ENCODE assay signal across 8 cellular contexts in the genomic region with DNA sequence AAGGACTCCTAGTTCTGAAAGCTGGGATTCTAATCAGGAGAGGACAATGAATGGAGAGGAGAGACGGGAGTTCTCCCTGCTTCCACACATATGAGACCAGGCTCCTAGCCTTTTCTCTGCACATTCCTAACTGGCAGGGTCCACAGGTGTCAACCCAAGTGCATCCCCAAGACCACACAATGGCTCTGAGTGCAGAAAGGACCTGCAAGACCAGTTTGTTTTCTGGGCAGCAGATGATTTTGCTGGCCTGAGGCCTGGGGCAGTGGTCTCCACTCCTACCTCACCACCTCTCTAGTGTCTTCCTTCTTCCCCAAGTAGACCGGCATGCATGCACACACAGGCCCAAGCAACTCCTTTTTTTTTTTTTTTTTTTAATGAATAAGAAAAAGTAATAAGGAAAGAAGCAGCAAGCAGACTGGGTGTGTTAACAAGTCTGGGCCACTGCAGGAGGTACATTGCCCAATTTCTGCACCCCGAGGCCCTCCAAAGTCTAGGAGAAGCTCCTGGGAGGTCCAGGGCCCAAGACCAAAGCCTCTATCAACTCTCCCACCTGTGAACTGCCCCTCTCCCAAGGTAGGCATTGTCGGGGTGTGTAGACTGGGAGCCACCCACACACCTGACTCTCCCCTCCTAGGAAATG. TPM values are rescaled to one million over a fixed set of nuclear protein-coding genes. Genes with fewer than 3 reads are reported as not detected.
DNase-seq lines count a peak whose midpoint lies in the region.

No MANE protein-coding gene starts in this region.

- peaks cover 6% of the 10 kb centered on the region; the same call in 1 of the 2 replicates for H3K9me3 ChIP-seq in HUES48 (ENCODE audit: control insufficient read depth, insufficient read depth, low read length)
- H3K9me3 ChIP-seq in iPS DF 6.9 (ENCODE audit: control insufficient read depth, insufficient read depth, low read length): no peaks in the 10 kb centered on the region

- peaks cover 26% of the 10 kb centered on the region for H3K27me3 Mint-ChIP-seq in activated T-helper 2 cell treated with anti-CD3 and anti-CD28 coated beads, Interferon-gamma antibody, Interleukin-2, Interleukin-4, amounts not matched to agents 10 μg/mL and 5 μg/mL and 100 μg/mL, durations not matched to agents 14 hours and 24 hours and 36 hours (ENCODE audit: low read depth)

- no CpG with 5 or more reads among the region's 4 CpGs for WGBS in iPS DF 6.9 (ENCODE audit: insufficient coverage, insufficient read length)

- H3K4me3 Mint-ChIP-seq in activated T-helper 2 cell treated with anti-CD3 and anti-CD28 coated beads, Interferon-gamma antibody, Interleukin-2, Interleukin-4, amounts not matched to agents 10 μg/mL and 5 μg/mL and 100 μg/mL, durations not matched to agents 14 hours and 24 hours and 36 hours (ENCODE audit: low read depth): peak overlapping the region; percentile 80

- no peak overlapping the region; the same call in 1 of the 2 replicates for H3K9ac ChIP-seq in HUES48 (ENCODE audit: low read depth, low read length)

- intact Hi-C loops in activated T-helper 2 cell treated with anti-CD3 and anti-CD28 coated beads, Interferon-gamma antibody, Interleukin-2, Interleukin-4, amounts not matched to agents 10 μg/mL and 5 μg/mL and 100 μg/mL, durations not matched to agents 14 hours and 24 hours and 36 hours (cut with micrococcal nuclease): loop anchor here (1.0 to 10.0 kb wide), 4 partner anchors 12 to 547 kb away; no protein-coding TSS in a partner anchor

- H3K4me1 Mint-ChIP-seq in activated T-helper 2 cell treated with anti-CD3 and anti-CD28 coated beads, Interferon-gamma antibody, Interleukin-2, Interleukin-4, amounts not matched to agents 10 μg/mL and 5 μg/mL and 100 μg/mL, durations not matched to agents 14 hours and 24 hours and 36 hours (ENCODE audit: low read depth): peaks cover 24% of the 10 kb centered on the region

- peaks cover 12% of the 10 kb centered on the region for H3K36me3 Mint-ChIP-seq in activated T-helper 2 cell treated with anti-CD3 and anti-CD28 coated beads, Interferon-gamma antibody, Interleukin-2, Interleukin-4, amounts not matched to agents 10 μg/mL and 5 μg/mL and 100 μg/mL, durations not matched to agents 14 hours and 24 hours and 36 hours (ENCODE audit: low read depth)

- H3K36me3 ChIP-seq in HUES48 (ENCODE audit: control insufficient read depth, insufficient read depth, low read length): peaks cover 6% of the 10 kb centered on the region; the same call in 1 of the 2 replicates
- H3K36me3 ChIP-seq in iPS DF 6.9 (ENCODE audit: control insufficient read depth, insufficient read depth, low read length): no peaks in the 10 kb centered on the region

- peaks cover 35% of the 10 kb centered on the region for H3K4me1 ChIP-seq in HUES48 (ENCODE audit: control insufficient read depth, insufficient read depth, low read length)
- peaks cover 9% of the 10 kb centered on the region for H3K4me1 ChIP-seq in iPS DF 6.9 (ENCODE audit: control insufficient read depth, insufficient read depth, low read length)

- H3K27me3 ChIP-seq in HUES48 (ENCODE audit: control insufficient read depth, insufficient read depth, low read length) (no peaks in the 10 kb centered on the region), iPS DF 6.9 (ENCODE audit: control insufficient read depth, insufficient read depth, low read length) (no peaks in the 10 kb centered on the region)

- peaks cover 13% of the 10 kb centered on the region for H3K9me3 Mint-ChIP-seq in activated T-helper 2 cell treated with anti-CD3 and anti-CD28 coated beads, Interferon-gamma antibody, Interleukin-2, Interleukin-4, amounts not matched to agents 10 μg/mL and 5 μg/mL and 100 μg/mL, durations not matched to agents 14 hours and 24 hours and 36 hours

- DNase-seq in activated T-helper 2 cell treated with anti-CD3 and anti-CD28 coated beads, Interferon-gamma antibody, Interleukin-2, Interleukin-4, amounts not matched to agents 10 μg/mL and 5 μg/mL and 100 μg/mL, durations not matched to agents 14 hours and 24 hours and 36 hours (ENCODE audit: low spot score): no peak
- DNase-seq in iPS DF 6.9 (ENCODE audit: low read depth, low spot score): no peak
- no peak for DNase-seq in T-helper 9 cell
- DNase-seq in NCI-H2107 (lab: John Stamatoyannopoulos, UW): no peak
- DNase-seq in germinal center (ENCODE audit: low spot score): no peak
- no peak for DNase-seq in activated CD8-positive, alpha-beta memory T cell treated with anti-CD3 and anti-CD28 coated beads for 24 hours

- peak overlapping the region; percentile 21 for H3K27ac ChIP-seq in HUES48 (ENCODE audit: low read depth, low read length)
- H3K27ac ChIP-seq in iPS DF 6.9 (ENCODE audit: low read length): no peak overlapping the region
- peak overlapping the region in 20 of 21 experiments; percentile 68 to 99 (median 95) for H3K27ac ChIP-seq in skin epidermis

- H3K4me3 ChIP-seq in HUES48 (ENCODE audit: low read depth, low read length): peak overlapping the region; percentile 96
- H3K4me3 ChIP-seq in iPS DF 6.9 (ENCODE audit: low read length): peak overlapping the region; percentile 3; the same call in 1 of the 2 replicates
- peak overlapping the region; percentile 53 to 81 (median 69) for H3K4me3 ChIP-seq in skin epidermis

- H3K27ac Mint-ChIP-seq in activated T-helper 2 cell treated with anti-CD3 and anti-CD28 coated beads, Interferon-gamma antibody, Interleukin-2, Interleukin-4, amounts not matched to agents 10 μg/mL and 5 μg/mL and 100 μg/mL, durations not matched to agents 14 hours and 24 hours and 36 hours: no peak overlapping the region

RNA-seq across cellular contexts. Expression of a gene that starts 1.2 kb away (rescaled TPM):
- 13.7 and 15.3 TPM in 2 replicates for total RNA-seq in activated T-helper 2 cell treated with anti-CD3 and anti-CD28 coated beads, Interferon-gamma antibody, Interleukin-2, Interleukin-4, amounts not matched to agents 10 μg/mL and 5 μg/mL and 100 μg/mL, durations not matched to agents 14 hours and 24 hours and 36 hours

Comparison
In these comparisons a context has a peak if more than half of its experiments do, and no peak if none do; other contexts are left out.
1. H3K4me3 ChIP-seq: peak in every context shown above with its lines; median percentile 96 in HUES48; 69 in skin epidermis; 3 in iPS DF 6.9.